ENCODE assay signal across 1 cellular context in the genomic region with DNA sequence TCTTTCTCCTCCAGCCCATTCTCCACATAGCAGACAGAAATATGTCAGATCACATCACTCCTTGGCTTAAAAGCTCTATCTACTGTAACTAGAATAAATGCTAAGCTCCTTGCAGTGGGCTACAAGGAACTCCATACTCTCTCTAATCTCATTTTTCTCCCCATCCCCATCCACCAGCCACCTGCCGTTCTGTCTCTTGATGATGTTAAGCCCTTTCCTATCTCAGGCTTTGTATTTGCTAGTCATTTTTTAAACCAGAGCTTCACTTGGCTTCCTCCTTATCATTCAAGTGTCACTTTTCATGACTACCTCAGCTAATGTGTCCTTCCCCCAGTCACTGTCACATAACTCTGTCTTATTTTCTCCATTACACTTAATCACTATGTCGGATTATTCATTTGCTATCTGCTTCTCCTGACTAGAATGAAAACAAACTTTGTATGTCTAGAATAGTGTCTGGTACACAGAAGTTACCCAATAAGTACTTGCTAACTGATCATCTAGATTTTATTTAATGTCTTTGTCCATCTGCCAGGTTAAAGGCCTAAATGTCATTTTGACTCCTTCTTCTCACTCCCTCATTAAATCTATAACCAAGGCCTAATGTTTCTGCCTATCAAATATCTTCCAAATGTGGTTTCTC.
TF ChIP-seq lines count a peak whose summit lies in the region.

No MANE protein-coding gene starts in this region.

TF ChIP-seq in GM12878, 131 proteins besides CTCF, POLR2A, EP300 and RAD21:
- TF ChIP-seq TAF1 (IDR thresholded peaks at IDR 0.05; ENCODE audit: borderline replicate concordance, low read depth, low read length), result no peak
- TF ChIP-seq KLF5 (IDR thresholded peaks at IDR 0.05; ENCODE audit: partially characterized antibody), result no peak
- no peak for TF ChIP-seq RFX5 (IDR thresholded peaks at IDR 0.05; ENCODE audit: low read depth, low read length)
- TF ChIP-seq MXI1 (IDR thresholded peaks at IDR 0.05; ENCODE audit: low read depth, low read length), result no peak
- TF ChIP-seq WRNIP1 (IDR thresholded peaks at IDR 0.05; ENCODE audit: borderline replicate concordance, low read depth, low read length), result no peak
- TF ChIP-seq CREM (IDR thresholded peaks at IDR 0.05; ENCODE audit: low read depth), result no peak
